In genomic region chr1:155504207-155504606, GRCh38 we compare ENCODE assay signal across 7 cellular contexts. TPM values are rescaled to one million over a fixed set of nuclear protein-coding genes. Genes with fewer than 3 reads are reported as not detected.
DNase-seq lines count a peak whose midpoint lies in the region; ATAC-seq and TF ChIP-seq lines count a peak whose summit lies in the region.

No MANE protein-coding gene starts in this region.

- H3K27ac Mint-ChIP-seq in memory B cell, result no peak overlapping the region

- no peaks in the 10 kb centered on the region for H3K9me3 Mint-ChIP-seq in memory B cell

- H3K4me3 ChIP-seq in GM06990 (replicated peaks; ENCODE audit: low read depth, low read length), result no peak overlapping the region
- no peak overlapping the region for H3K4me3 ChIP-seq in mammary epithelial cell (replicated peaks in 1 of 3; ENCODE audit: insufficient read depth in 1 of 3, low read depth in 2 of 3, low read length in 3 of 3)

- intact Hi-C loops in mammary epithelial cell (cut with micrococcal nuclease), result loop anchor here (1.0 to 10.0 kb wide), 3 partner anchors 149 to 252 kb away; no protein-coding TSS in a partner anchor

- no peak overlapping the region for H3K27ac ChIP-seq in mammary epithelial cell (ENCODE audit: insufficient read depth, low read depth, low read length)

- no peak overlapping the region for H3K9ac ChIP-seq in mammary epithelial cell (ENCODE audit: insufficient read depth, low read length)

- CTCF ChIA-PET in mammary epithelial cell (lab: Charles Lee; ENCODE audit: low non-redundant PET), result interaction anchor here (0.5 to 0.6 kb wide), 7 partner anchors 49 to 334 kb away, joined by 3 to 5 read pairs (median 4); no protein-coding TSS in a partner anchor

- TF ChIP-seq CTCF in GM06990 (IDR thresholded peaks at IDR 0.05; ENCODE audit: insufficient read depth, low read length, poor library complexity, severe bottlenecking), result peak; percentile 39
- peak; percentile 37 to 57 for TF ChIP-seq CTCF in mammary epithelial cell (conservative IDR thresholded peaks at IDR 0.05 in 1 of 2, IDR thresholded peaks at IDR 0.05 in 1 of 2; ENCODE audit: extremely low read depth in 1 of 2, insufficient read depth in 1 of 2, low read depth in 1 of 2, low read length in 2 of 2)

- H2AFZ ChIP-seq in mammary epithelial cell (ENCODE audit: low read depth, low read length), result no peak overlapping the region

- no peaks in the 10 kb centered on the region for H3K27me3 Mint-ChIP-seq in memory B cell

- no peaks in the 10 kb centered on the region for H3K4me1 ChIP-seq in mammary epithelial cell (ENCODE audit: insufficient read depth, low read length)

- H3K4me2 ChIP-seq in mammary epithelial cell (ENCODE audit: insufficient read depth, low read depth, low read length), result no peak overlapping the region

- peak; percentile 18 for DNase-seq in GM06990 (ENCODE audit: extremely low read depth, insufficient read length)
- DNase-seq in NCI-H1436 (lab: John Stamatoyannopoulos, UW), result peak; percentile 25
- DNase-seq in mammary epithelial cell, result peak; percentile 16
- peak in 1 of 2 donors; percentile 36 for DNase-seq in memory B cell (ENCODE audit: low spot score in 2 of 2)
- DNase-seq in retina, result no peak

- ATAC-seq in memory B cell (ENCODE audit: low read depth), result peak; percentile 62
- ATAC-seq in HG03280 (IDR thresholded peaks at IDR 0.05; ENCODE audit: unreplicated experiment), result no peak
- no peak for ATAC-seq in GM21367 (IDR thresholded peaks at IDR 0.05; ENCODE audit: unreplicated experiment)

- peaks cover 83% of the 10 kb centered on the region for H3K79me2 ChIP-seq in mammary epithelial cell (ENCODE audit: insufficient read depth, low read length)

- BruUV-seq in mammary epithelial cell (replicated peaks; lab: Mats Ljungman, UMichigan), result no TSS peak

- WGBS in mammary epithelial cell (ENCODE audit: low coverage, missing lambda C conversion rate), result 58% methylated on average over 5 of the region's 5 CpGs

- no peaks in the 10 kb centered on the region for H4K20me1 ChIP-seq in mammary epithelial cell (ENCODE audit: insufficient read depth, low read length)

- H3K4me1 Mint-ChIP-seq in memory B cell, result peaks cover 29% of the 10 kb centered on the region

- H3K36me3 ChIP-seq in GM06990 (ENCODE audit: control insufficient read depth, insufficient read depth, low read length) (no peaks in the 10 kb centered on the region), mammary epithelial cell (ENCODE audit: insufficient read depth, low read length) (no peaks in the 10 kb centered on the region)

- in situ Hi-C loops in mammary epithelial cell (cut with MboI; ENCODE audit: low sequenced_read_pairs in 2 of 2), result no loop called here

- H3K9me3 ChIP-seq in mammary epithelial cell (replicated peaks; ENCODE audit: insufficient read depth, low read length), result no peaks in the 10 kb centered on the region

- dilution Hi-C loops in mammary epithelial cell (cut with HindIII; ENCODE audit: low sequenced_read_pairs), result no loop called here

- H3K4me3 Mint-ChIP-seq in memory B cell, result no peak overlapping the region

- no peaks in the 10 kb centered on the region for H3K36me3 Mint-ChIP-seq in memory B cell

- H3K27me3 ChIP-seq in GM06990 (replicated peaks; ENCODE audit: control insufficient read depth, insufficient read depth, low read length) (no peaks in the 10 kb centered on the region), mammary epithelial cell (ENCODE audit: insufficient read depth, low read length) (no peaks in the 10 kb centered on the region)

RNA-seq across cellular contexts. Expression of gene ASH1L, which starts 58.4 kb away (rescaled TPM):
- total RNA-seq in mammary epithelial cell, result 10 to 100 TPM; 30.2 to 32.1 TPM
- polyA plus RNA-seq in mammary epithelial cell, result 12.9 TPM
- 32.8 TPM for polyA minus RNA-seq in mammary epithelial cell
